Comparison of ENCODE assay signal across 8 cellular contexts in the genomic region with DNA sequence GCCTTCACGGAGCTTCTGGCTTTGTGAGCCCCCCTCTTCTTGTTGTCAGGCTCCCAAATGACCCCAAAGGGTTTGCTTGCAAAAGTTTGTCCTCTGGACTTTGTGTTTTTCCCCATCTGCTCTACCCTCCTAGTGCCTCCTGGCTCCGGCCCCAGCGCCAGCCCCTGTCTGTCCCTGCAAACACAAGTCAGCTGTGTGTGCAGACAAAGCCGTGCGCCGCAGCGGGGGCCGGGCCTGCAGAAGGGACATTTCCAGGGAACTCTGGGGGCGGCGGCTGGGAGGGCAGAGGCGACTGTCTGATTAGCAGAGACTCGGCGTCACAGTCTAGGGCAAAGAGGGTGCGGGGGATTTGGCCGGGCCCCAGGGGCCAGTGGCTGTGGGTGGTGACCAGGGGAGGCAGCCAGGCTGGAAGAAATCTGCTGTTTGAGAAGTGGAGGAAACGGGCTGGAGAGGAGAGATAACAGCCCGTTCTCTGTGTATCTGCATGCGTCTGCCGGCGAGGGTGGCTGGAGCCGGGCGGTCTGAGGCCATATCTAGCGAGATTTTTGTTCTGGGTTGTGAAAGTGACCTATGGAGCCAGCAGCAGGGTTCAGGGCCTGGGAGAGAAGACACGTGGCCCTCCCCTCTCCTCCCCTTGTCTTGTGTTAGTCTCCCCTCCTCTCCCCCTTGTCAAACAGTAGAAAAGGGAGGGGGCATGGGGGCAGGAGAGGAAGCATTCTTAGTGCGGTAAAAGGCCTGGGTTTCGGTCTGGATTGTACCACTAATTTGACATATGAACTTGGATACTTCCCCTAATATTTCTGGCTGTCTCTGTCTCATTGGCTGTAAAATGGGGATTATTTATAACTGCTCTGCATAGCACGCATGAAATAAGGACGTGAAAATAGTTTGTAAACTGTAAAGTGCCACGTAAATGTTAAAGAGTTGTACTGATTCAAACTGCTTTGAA.
DNase-seq lines count a peak whose midpoint lies in the region; ATAC-seq and TF ChIP-seq lines count a peak whose summit lies in the region.

No MANE protein-coding gene starts in this region.

- peak overlapping the region; percentile 56 for H3K27ac Mint-ChIP-seq in stimulated activated effector memory CD8-positive, alpha-beta T cell treated with anti-CD3 and anti-CD28 coated beads, Interleukin-12 subunit alpha, Interleukin-12 subunit beta, amount 100 ng/mL, for 72 hours
- H3K27ac Mint-ChIP-seq in CD8-positive, alpha-beta T cell, result no peak overlapping the region
- H3K27ac Mint-ChIP-seq in natural killer cell, result peak overlapping the region in 1 of 2 donors; percentile 45

- CTCF ChIA-PET in CD8-positive, alpha-beta T cell (lab: Charles Lee), result interaction anchor here (0.9 to 5.6 kb wide), 8 partner anchors 8 to 398 kb away, joined by 3 to 61 read pairs (median 4); no protein-coding TSS in a partner anchor

- H3K4me1 Mint-ChIP-seq in stimulated activated effector memory CD8-positive, alpha-beta T cell treated with anti-CD3 and anti-CD28 coated beads, Interleukin-12 subunit alpha, Interleukin-12 subunit beta, amount 100 ng/mL, for 72 hours, result peaks cover 42% of the 10 kb centered on the region
- H3K4me1 Mint-ChIP-seq in CD8-positive, alpha-beta T cell (ENCODE audit: low read depth), result peaks cover 16% of the 10 kb centered on the region
- H3K4me1 Mint-ChIP-seq in natural killer cell, result peaks cover 20 to 38% of the 10 kb centered on the region in 2 donors

- no peaks in the 10 kb centered on the region for H3K27me3 Mint-ChIP-seq in CD8-positive, alpha-beta T cell (ENCODE audit: low read depth)
- no peaks in the 10 kb centered on the region for H3K27me3 Mint-ChIP-seq in natural killer cell (ENCODE audit: low read depth in 2 of 2)

- H3K36me3 Mint-ChIP-seq in stimulated activated effector memory CD8-positive, alpha-beta T cell treated with anti-CD3 and anti-CD28 coated beads, Interleukin-12 subunit alpha, Interleukin-12 subunit beta, amount 100 ng/mL, for 72 hours, result peaks cover 5% of the 10 kb centered on the region
- H3K36me3 Mint-ChIP-seq in CD8-positive, alpha-beta T cell, result no peaks in the 10 kb centered on the region
- no peaks in the 10 kb centered on the region for H3K36me3 Mint-ChIP-seq in natural killer cell

- H3K27me3 ChIP-seq in CD8-positive, alpha-beta T cell (ENCODE audit: insufficient read depth, low read length), result no peaks in the 10 kb centered on the region

- DNase-seq in HuH-7 (ENCODE audit: low spot score), result peak; percentile 75
- peak; percentile 39 for DNase-seq in cerebellum (ENCODE audit: low spot score)
- peak; percentile 99 for DNase-seq in left lobe of liver (ENCODE audit: low spot score)
- DNase-seq in stimulated activated effector memory CD8-positive, alpha-beta T cell treated with anti-CD3 and anti-CD28 coated beads, Interleukin-12 subunit alpha, Interleukin-12 subunit beta, amount 100 ng/mL, for 72 hours (ENCODE audit: low spot score in 2 of 2), result no peak
- DNase-seq in CD8-positive, alpha-beta T cell, result no peak
- DNase-seq in DMS153 treated with DMSO at 0.1 percent for 48 hours (lab: John Stamatoyannopoulos, UW; ENCODE audit: unreplicated experiment), result no peak
- DNase-seq in natural killer cell, result no peak

- H3K9me3 Mint-ChIP-seq in stimulated activated effector memory CD8-positive, alpha-beta T cell treated with anti-CD3 and anti-CD28 coated beads, Interleukin-12 subunit alpha, Interleukin-12 subunit beta, amount 100 ng/mL, for 72 hours, result no peaks in the 10 kb centered on the region
- H3K9me3 Mint-ChIP-seq in CD8-positive, alpha-beta T cell, result no peaks in the 10 kb centered on the region
- H3K9me3 Mint-ChIP-seq in natural killer cell, result no peaks in the 10 kb centered on the region

- H3K36me3 ChIP-seq in CD8-positive, alpha-beta T cell (ENCODE audit: insufficient read depth, low read length), result no peaks in the 10 kb centered on the region

- intact Hi-C loops in CD8-positive, alpha-beta T cell (cut with DNase I, micrococcal nuclease), result no loop called here
- intact Hi-C loops in natural killer cell (cut with micrococcal nuclease), result no loop called here

- H3K4me3 Mint-ChIP-seq in stimulated activated effector memory CD8-positive, alpha-beta T cell treated with anti-CD3 and anti-CD28 coated beads, Interleukin-12 subunit alpha, Interleukin-12 subunit beta, amount 100 ng/mL, for 72 hours, result no peak overlapping the region
- H3K4me3 Mint-ChIP-seq in CD8-positive, alpha-beta T cell, result no peak overlapping the region
- no peak overlapping the region for H3K4me3 Mint-ChIP-seq in natural killer cell

- ATAC-seq in left lobe of liver (peak; percentile 69), HG02840 (IDR thresholded peaks at IDR 0.05; ENCODE audit: low FRiP score, unreplicated experiment) (no peak), natural killer cell (no peak)
- no peak for ATAC-seq in stimulated activated effector memory CD8-positive, alpha-beta T cell treated with anti-CD3 and anti-CD28 coated beads, Interleukin-12 subunit alpha, Interleukin-12 subunit beta, amount 100 ng/mL, for 72 hours
- no peak for ATAC-seq in CD8-positive, alpha-beta T cell

- H3K27ac ChIP-seq in CD8-positive, alpha-beta T cell (ENCODE audit: low read depth, low read length), result no peak overlapping the region

- peaks cover 16% of the 10 kb centered on the region for H3K4me1 ChIP-seq in CD8-positive, alpha-beta T cell (ENCODE audit: insufficient read depth, low read length)

- no peak overlapping the region for H3K4me3 ChIP-seq in CD8-positive, alpha-beta T cell (ENCODE audit: low read depth, low read length)

- POLR2A ChIA-PET in CD8-positive, alpha-beta T cell (lab: Charles Lee), result no interaction called here

- H3K9me3 ChIP-seq in CD8-positive, alpha-beta T cell (ENCODE audit: low read length), result no peaks in the 10 kb centered on the region

- no peak for TF ChIP-seq CTCF in CD8-positive, alpha-beta T cell (IDR thresholded peaks at IDR 0.05)
- no peak for TF ChIP-seq CTCF in natural killer cell (IDR thresholded peaks at IDR 0.05)

Comparison
In these comparisons a context has a peak if more than half of its experiments do, and no peak if none do; other contexts are left out.
1. DNase-seq: peak in HuH-7 (single experiment), cerebellum (single experiment) and left lobe of liver (single experiment); none in stimulated activated effector memory CD8-positive, alpha-beta T cell treated with anti-CD3 and anti-CD28 coated beads, Interleukin-12 subunit alpha, Interleukin-12 subunit beta, amount 100 ng/mL, for 72 hours (0 of 2), CD8-positive, alpha-beta T cell (0 of 7), DMS153 treated with DMSO at 0.1 percent for 48 hours (single experiment) and natural killer cell (single experiment).